23 cellular contexts compared by ENCODE assay signal in the genomic region with DNA sequence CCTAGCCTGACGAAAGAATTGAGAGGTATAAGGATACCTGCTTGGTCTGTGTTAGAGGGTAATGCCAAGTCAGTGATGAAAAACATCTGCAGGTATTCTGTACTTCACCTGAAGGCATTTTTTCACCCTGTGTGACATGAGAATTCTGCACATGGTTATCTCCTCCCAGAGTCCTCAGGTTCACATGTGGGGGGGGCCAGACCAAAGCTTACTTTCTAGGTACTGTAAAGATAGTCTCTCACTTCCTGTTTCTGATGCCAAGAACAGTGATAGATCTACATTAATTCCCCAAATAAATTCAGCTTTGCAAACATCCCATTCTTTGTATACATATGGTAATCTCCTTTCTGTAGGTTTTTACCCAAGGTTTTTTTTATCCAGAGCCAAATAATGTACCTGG. TPM values are rescaled to one million over a fixed set of nuclear protein-coding genes. Genes with fewer than 3 reads are reported as not detected.
"Had no signal": no experiment of that assay in that cellular context is flagged by ENCODE, and none has a peak within 500 bp of the region (broad histone marks: within the 10 kb centered on the region; RNA-seq: fewer than 3 reads in every experiment).

No MANE protein-coding gene starts in this region.

- ATAC-seq: activated naive CD4-positive, alpha-beta T cell treated with anti-CD3 and anti-CD28 coated beads, Interleukin-2, amount 50 U/mL, for 72 hours; heart right ventricle; left lung; naive thymus-derived CD8-positive, alpha-beta T cell; stimulated activated memory B cell treated with anti-CD40 and anti-IgM and Interleukin-4, amounts not matched to agents 10 μg/mL and 1 μg/mL and 100 μg/mL, for 72 hours had no signal

- H3K4me3 ChIP-seq: adrenal gland, ascending aorta, heart right ventricle, left lung, lung, neural progenitor cell, sigmoid colon, smooth muscle cell, vagina had no signal

- H2AFZ ChIP-seq: neural progenitor cell had no signal

- H3K9me3 ChIP-seq: adrenal gland, ascending aorta, heart right ventricle, left lung, sigmoid colon, vagina had no signal

- H3K9me3 Mint-ChIP-seq: activated CD4-positive, alpha-beta memory T cell treated with anti-CD3 and anti-CD28 coated beads, Interleukin-2, amount 10 ng/mL, durations not matched to agents 7 days and 5 days; activated naive CD4-positive, alpha-beta T cell treated with anti-CD3 and anti-CD28 coated beads, Interleukin-2, amount 50 U/mL, for 72 hours; stimulated activated memory B cell treated with anti-CD40 and anti-IgM and Interleukin-4, amounts not matched to agents 10 μg/mL and 1 μg/mL and 100 μg/mL, for 72 hours had no signal

- H3K36me3 Mint-ChIP-seq: activated naive CD4-positive, alpha-beta T cell treated with anti-CD3 and anti-CD28 coated beads, Interleukin-2, amount 50 U/mL, for 72 hours; immature natural killer cell; naive thymus-derived CD8-positive, alpha-beta T cell; neural progenitor cell; stimulated activated memory B cell treated with anti-CD40 and anti-IgM and Interleukin-4, amounts not matched to agents 10 μg/mL and 1 μg/mL and 100 μg/mL, for 72 hours had no signal

- H3K4me2 ChIP-seq: neural progenitor cell, smooth muscle cell had no signal

- H3K27ac ChIP-seq: adrenal gland, ascending aorta, heart right ventricle, left lung, neural progenitor cell, sigmoid colon, vagina had no signal

- H3K27me3 ChIP-seq: adrenal gland, ascending aorta, heart right ventricle, left lung, neural progenitor cell, sigmoid colon, vagina had no signal

- H3K4me1 Mint-ChIP-seq: activated CD4-positive, alpha-beta memory T cell treated with anti-CD3 and anti-CD28 coated beads, Interleukin-2, amount 10 ng/mL, durations not matched to agents 7 days and 5 days; immature natural killer cell; naive thymus-derived CD8-positive, alpha-beta T cell; stimulated activated memory B cell treated with anti-CD40 and anti-IgM and Interleukin-4, amounts not matched to agents 10 μg/mL and 1 μg/mL and 100 μg/mL, for 72 hours had no signal

- H3K4me3 Mint-ChIP-seq: activated CD4-positive, alpha-beta memory T cell treated with anti-CD3 and anti-CD28 coated beads, Interleukin-2, amount 10 ng/mL, durations not matched to agents 7 days and 5 days; immature natural killer cell; naive thymus-derived CD8-positive, alpha-beta T cell; neural progenitor cell; stimulated activated memory B cell treated with anti-CD40 and anti-IgM and Interleukin-4, amounts not matched to agents 10 μg/mL and 1 μg/mL and 100 μg/mL, for 72 hours had no signal

- DNase-seq: activated CD4-positive, alpha-beta memory T cell treated with anti-CD3 and anti-CD28 coated beads, Interleukin-2, amount 10 ng/mL, durations not matched to agents 7 days and 5 days; activated CD4-positive, alpha-beta T cell treated with anti-CD3 and anti-CD28 coated beads for 48 hours; activated gamma-delta T cell treated with Interleukin-2 at 50 U/mL for 16 hours; adrenal gland; central memory CD4-positive, alpha-beta T cell; dermis blood vessel endothelial cell; effector CD8-positive, alpha-beta T cell; erythroblast; foreskin fibroblast; heart right ventricle; immature natural killer cell; left lung; naive thymus-derived CD8-positive, alpha-beta T cell; sigmoid colon; stimulated activated CD4-positive, alpha-beta T cell treated with anti-CD3 and anti-CD28 coated beads, Interleukin-15, amount 100 ng/mL, for 24 hours; trophoblast cell had no signal

- H3K27ac Mint-ChIP-seq: activated CD4-positive, alpha-beta memory T cell treated with anti-CD3 and anti-CD28 coated beads, Interleukin-2, amount 10 ng/mL, durations not matched to agents 7 days and 5 days; activated naive CD4-positive, alpha-beta T cell treated with anti-CD3 and anti-CD28 coated beads, Interleukin-2, amount 50 U/mL, for 72 hours; immature natural killer cell; naive thymus-derived CD8-positive, alpha-beta T cell; neural progenitor cell; stimulated activated memory B cell treated with anti-CD40 and anti-IgM and Interleukin-4, amounts not matched to agents 10 μg/mL and 1 μg/mL and 100 μg/mL, for 72 hours had no signal

- H3K36me3 ChIP-seq: adrenal gland, ascending aorta, heart right ventricle, left lung, neural progenitor cell, sigmoid colon, vagina had no signal

- H3K9ac ChIP-seq: neural progenitor cell had no signal

- H3K27me3 Mint-ChIP-seq: activated CD4-positive, alpha-beta memory T cell treated with anti-CD3 and anti-CD28 coated beads, Interleukin-2, amount 10 ng/mL, durations not matched to agents 7 days and 5 days; naive thymus-derived CD8-positive, alpha-beta T cell; stimulated activated memory B cell treated with anti-CD40 and anti-IgM and Interleukin-4, amounts not matched to agents 10 μg/mL and 1 μg/mL and 100 μg/mL, for 72 hours had no signal

- H3K4me1 ChIP-seq: adrenal gland, ascending aorta, heart right ventricle, left lung, sigmoid colon, vagina had no signal

RNA-seq across cellular contexts. Expression of a gene that starts 53.4 kb away (rescaled TPM):
- total RNA-seq: activated CD4-positive, alpha-beta memory T cell treated with anti-CD3 and anti-CD28 coated beads, Interleukin-2, amount 10 ng/mL, durations not matched to agents 7 days and 5 days; activated naive CD4-positive, alpha-beta T cell treated with anti-CD3 and anti-CD28 coated beads, Interleukin-2, amount 50 U/mL, for 72 hours; naive thymus-derived CD8-positive, alpha-beta T cell had no signal
- polyA plus RNA-seq: immature natural killer cell; naive thymus-derived CD8-positive, alpha-beta T cell had no signal
